8 cellular contexts compared by ENCODE assay signal in the genomic region with DNA sequence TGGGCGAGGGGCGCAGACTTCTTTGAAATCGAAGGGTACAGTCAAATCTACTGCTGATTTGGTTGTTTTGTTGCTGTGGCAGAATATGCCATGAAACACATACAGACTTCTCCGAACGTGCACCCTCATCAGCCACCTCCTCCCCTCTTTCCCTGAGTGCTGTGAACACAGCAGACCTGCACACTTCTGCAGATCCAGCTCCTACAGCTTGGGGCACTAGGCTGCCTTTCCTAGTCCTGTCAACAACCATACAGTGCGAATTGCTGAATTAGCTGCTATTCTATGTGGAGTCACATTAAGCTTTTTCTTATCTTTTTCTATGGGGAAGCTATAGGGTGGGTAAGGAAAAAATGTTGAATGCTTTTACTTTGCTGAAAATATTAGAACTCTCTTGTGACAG. TPM values are rescaled to one million over a fixed set of nuclear protein-coding genes. Genes with fewer than 3 reads are reported as not detected.
DNase-seq lines count a peak whose midpoint lies in the region; ATAC-seq and TF ChIP-seq lines count a peak whose summit lies in the region.

No MANE protein-coding gene starts in this region.

- H3K4me3 ChIP-seq in cardiac muscle cell (no peak overlapping the region), smooth muscle cell (no peak overlapping the region), lower leg skin (ENCODE audit: low read depth, poor library complexity, severe bottlenecking) (no peak overlapping the region)

- H3K27me3 ChIP-seq in cardiac muscle cell (no peaks in the 10 kb centered on the region), smooth muscle cell (ENCODE audit: low read depth) (no peaks in the 10 kb centered on the region)

- intact Hi-C loops in lower leg skin (cut with DNase I; ENCODE audit: low total_unique reads) = no loop called here

- no peaks in the 10 kb centered on the region for H3F3A ChIP-seq in smooth muscle cell (ENCODE audit: low read depth)

- no peaks in the 10 kb centered on the region for H3K9me3 ChIP-seq in cardiac muscle cell (ENCODE audit: low read depth)
- H3K9me3 ChIP-seq in smooth muscle cell (replicated peaks; ENCODE audit: low read depth) = no peaks in the 10 kb centered on the region

- ATAC-seq in activated CD4-positive, CD25-positive, alpha-beta regulatory T cell treated with anti-CD3 and anti-CD28 coated beads, Interleukin-2, amount 50 U/mL, for 24 hours = peak; percentile 68 to 79
- ATAC-seq in SK-N-SH treated with all-trans-retinoic acid at 6 μM for 48 hours = peak; percentile 87
- no peak for ATAC-seq in GM21360 (IDR thresholded peaks at IDR 0.05; ENCODE audit: unreplicated experiment)

- no peaks in the 10 kb centered on the region for H3K79me2 ChIP-seq in smooth muscle cell (ENCODE audit: low read depth)

- no peak overlapping the region for H3K4me2 ChIP-seq in smooth muscle cell

- H3K36me3 ChIP-seq in cardiac muscle cell (peaks cover 5% of the 10 kb centered on the region), smooth muscle cell (ENCODE audit: low read depth) (peaks cover 16% of the 10 kb centered on the region)

- H4K20me1 ChIP-seq in smooth muscle cell (ENCODE audit: low read depth) = peaks cover 8% of the 10 kb centered on the region

- H2AFZ ChIP-seq in smooth muscle cell (ENCODE audit: low read depth) = no peak overlapping the region

- TF ChIP-seq POLR2A in lower leg skin (IDR thresholded peaks at IDR 0.05) = no peak

- TF ChIP-seq CTCF in cardiac muscle cell (IDR thresholded peaks at IDR 0.05; ENCODE audit: low read depth, low read length) = peak; percentile 56
- TF ChIP-seq CTCF in smooth muscle cell (IDR thresholded peaks at IDR 0.05; ENCODE audit: borderline replicate concordance, insufficient read depth, poor library complexity, severe bottlenecking) = peak; percentile 23
- TF ChIP-seq CTCF in lower leg skin (IDR thresholded peaks at IDR 0.05) = no peak

- no peak overlapping the region for H3K9ac ChIP-seq in smooth muscle cell (ENCODE audit: low read depth)

- WGBS in smooth muscle cell (ENCODE audit: low lambda C conversion rate) = 88% methylated on average over 6 of the region's 6 CpGs
- 64 to 67% methylated on average over 6 of the region's 6 CpGs for WGBS in lower leg skin, 2 donors

- DNase-seq in activated CD4-positive, CD25-positive, alpha-beta regulatory T cell (lab: John Stamatoyannopoulos, UW) = no peak
- DNase-seq in cardiac muscle cell (ENCODE audit: low read depth in 1 of 2, low spot score in 1 of 2) = peak; percentile 48 to 81
- no peak for DNase-seq in smooth muscle cell (lab: John Stamatoyannopoulos, UW; ENCODE audit: unreplicated experiment)
- DNase-seq in activated effector memory CD4-positive, alpha-beta T cell treated with Interleukin-2 at 50 U/mL for 16 hours = no peak
- no peak for DNase-seq in lower leg skin (ENCODE audit: low spot score in 2 of 2)

- H3K27ac ChIP-seq in cardiac muscle cell = peak overlapping the region; percentile 61
- no peak overlapping the region for H3K27ac ChIP-seq in smooth muscle cell (ENCODE audit: low read depth)

- H3K4me1 ChIP-seq in cardiac muscle cell (ENCODE audit: low read depth) = peaks cover 31% of the 10 kb centered on the region
- H3K4me1 ChIP-seq in smooth muscle cell (ENCODE audit: low read depth) = peaks cover 4% of the 10 kb centered on the region

TF ChIP-seq in SK-N-SH treated with all-trans-retinoic acid at 6 μM for 48 hours, 23 proteins besides CTCF, POLR2A, EP300 and RAD21:
- TF ChIP-seq, protein P1, sequence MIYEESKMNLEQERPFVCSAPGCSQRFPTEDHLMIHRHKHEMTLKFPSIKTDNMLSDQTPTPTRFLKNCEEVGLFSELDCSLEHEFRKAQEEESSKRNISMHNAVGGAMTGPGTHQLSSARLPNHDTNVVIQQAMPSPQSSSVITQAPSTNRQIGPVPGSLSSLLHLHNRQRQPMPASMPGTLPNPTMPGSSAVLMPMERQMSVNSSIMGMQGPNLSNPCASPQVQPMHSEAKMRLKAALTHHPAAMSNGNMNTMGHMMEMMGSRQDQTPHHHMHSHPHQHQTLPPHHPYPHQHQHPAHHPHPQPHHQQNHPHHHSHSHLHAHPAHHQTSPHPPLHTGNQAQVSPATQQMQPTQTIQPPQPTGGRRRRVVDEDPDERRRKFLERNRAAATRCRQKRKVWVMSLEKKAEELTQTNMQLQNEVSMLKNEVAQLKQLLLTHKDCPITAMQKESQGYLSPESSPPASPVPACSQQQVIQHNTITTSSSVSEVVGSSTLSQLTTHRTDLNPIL (CRISPR knock-in tag; IDR thresholded peaks at IDR 0.05; ENCODE audit: low read depth) = no peak
- TF ChIP-seq, protein P2, sequence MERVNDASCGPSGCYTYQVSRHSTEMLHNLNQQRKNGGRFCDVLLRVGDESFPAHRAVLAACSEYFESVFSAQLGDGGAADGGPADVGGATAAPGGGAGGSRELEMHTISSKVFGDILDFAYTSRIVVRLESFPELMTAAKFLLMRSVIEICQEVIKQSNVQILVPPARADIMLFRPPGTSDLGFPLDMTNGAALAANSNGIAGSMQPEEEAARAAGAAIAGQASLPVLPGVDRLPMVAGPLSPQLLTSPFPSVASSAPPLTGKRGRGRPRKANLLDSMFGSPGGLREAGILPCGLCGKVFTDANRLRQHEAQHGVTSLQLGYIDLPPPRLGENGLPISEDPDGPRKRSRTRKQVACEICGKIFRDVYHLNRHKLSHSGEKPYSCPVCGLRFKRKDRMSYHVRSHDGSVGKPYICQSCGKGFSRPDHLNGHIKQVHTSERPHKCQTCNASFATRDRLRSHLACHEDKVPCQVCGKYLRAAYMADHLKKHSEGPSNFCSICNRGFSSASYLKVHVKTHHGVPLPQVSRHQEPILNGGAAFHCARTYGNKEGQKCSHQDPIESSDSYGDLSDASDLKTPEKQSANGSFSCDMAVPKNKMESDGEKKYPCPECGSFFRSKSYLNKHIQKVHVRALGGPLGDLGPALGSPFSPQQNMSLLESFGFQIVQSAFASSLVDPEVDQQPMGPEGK (CRISPR knock-in tag; IDR thresholded peaks at IDR 0.05; ENCODE audit: borderline replicate concordance) = no peak
- TF ChIP-seq ZNF8 (CRISPR knock-in tag; IDR thresholded peaks at IDR 0.05) (no peak), ZFP30 (CRISPR knock-in tag; IDR thresholded peaks at IDR 0.05) (no peak), ARNTL (CRISPR knock-in tag; IDR thresholded peaks at IDR 0.05; ENCODE audit: borderline replicate concordance, low read depth) (no peak), CSDC2 (CRISPR knock-in tag; IDR thresholded peaks at IDR 0.05) (no peak), TCF4 (CRISPR knock-in tag; IDR thresholded peaks at IDR 0.05; ENCODE audit: borderline replicate concordance) (no peak), TOX (CRISPR knock-in tag; IDR thresholded peaks at IDR 0.05; ENCODE audit: borderline replicate concordance) (no peak), ZC3H10 (CRISPR knock-in tag; IDR thresholded peaks at IDR 0.05) (no peak), SNAI2 (CRISPR knock-in tag; IDR thresholded peaks at IDR 0.05) (no peak), PPARA (CRISPR knock-in tag; IDR thresholded peaks at IDR 0.05; ENCODE audit: borderline replicate concordance) (no peak), ESRRG (CRISPR knock-in tag; IDR thresholded peaks at IDR 0.05) (no peak), RARB (CRISPR knock-in tag; IDR thresholded peaks at IDR 0.05) (no peak), ZFP3 (CRISPR knock-in tag; IDR thresholded peaks at IDR 0.05) (no peak), GLIS3 (CRISPR knock-in tag; IDR thresholded peaks at IDR 0.05) (no peak), ISL1 (CRISPR knock-in tag; IDR thresholded peaks at IDR 0.05) (no peak)
- TF ChIP-seq, protein P3, sequence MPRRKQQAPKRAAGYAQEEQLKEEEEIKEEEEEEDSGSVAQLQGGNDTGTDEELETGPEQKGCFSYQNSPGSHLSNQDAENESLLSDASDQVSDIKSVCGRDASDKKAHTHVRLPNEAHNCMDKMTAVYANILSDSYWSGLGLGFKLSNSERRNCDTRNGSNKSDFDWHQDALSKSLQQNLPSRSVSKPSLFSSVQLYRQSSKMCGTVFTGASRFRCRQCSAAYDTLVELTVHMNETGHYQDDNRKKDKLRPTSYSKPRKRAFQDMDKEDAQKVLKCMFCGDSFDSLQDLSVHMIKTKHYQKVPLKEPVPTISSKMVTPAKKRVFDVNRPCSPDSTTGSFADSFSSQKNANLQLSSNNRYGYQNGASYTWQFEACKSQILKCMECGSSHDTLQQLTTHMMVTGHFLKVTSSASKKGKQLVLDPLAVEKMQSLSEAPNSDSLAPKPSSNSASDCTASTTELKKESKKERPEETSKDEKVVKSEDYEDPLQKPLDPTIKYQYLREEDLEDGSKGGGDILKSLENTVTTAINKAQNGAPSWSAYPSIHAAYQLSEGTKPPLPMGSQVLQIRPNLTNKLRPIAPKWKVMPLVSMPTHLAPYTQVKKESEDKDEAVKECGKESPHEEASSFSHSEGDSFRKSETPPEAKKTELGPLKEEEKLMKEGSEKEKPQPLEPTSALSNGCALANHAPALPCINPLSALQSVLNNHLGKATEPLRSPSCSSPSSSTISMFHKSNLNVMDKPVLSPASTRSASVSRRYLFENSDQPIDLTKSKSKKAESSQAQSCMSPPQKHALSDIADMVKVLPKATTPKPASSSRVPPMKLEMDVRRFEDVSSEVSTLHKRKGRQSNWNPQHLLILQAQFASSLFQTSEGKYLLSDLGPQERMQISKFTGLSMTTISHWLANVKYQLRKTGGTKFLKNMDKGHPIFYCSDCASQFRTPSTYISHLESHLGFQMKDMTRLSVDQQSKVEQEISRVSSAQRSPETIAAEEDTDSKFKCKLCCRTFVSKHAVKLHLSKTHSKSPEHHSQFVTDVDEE (CRISPR knock-in tag; IDR thresholded peaks at IDR 0.05) = no peak
- TF ChIP-seq, protein P4, sequence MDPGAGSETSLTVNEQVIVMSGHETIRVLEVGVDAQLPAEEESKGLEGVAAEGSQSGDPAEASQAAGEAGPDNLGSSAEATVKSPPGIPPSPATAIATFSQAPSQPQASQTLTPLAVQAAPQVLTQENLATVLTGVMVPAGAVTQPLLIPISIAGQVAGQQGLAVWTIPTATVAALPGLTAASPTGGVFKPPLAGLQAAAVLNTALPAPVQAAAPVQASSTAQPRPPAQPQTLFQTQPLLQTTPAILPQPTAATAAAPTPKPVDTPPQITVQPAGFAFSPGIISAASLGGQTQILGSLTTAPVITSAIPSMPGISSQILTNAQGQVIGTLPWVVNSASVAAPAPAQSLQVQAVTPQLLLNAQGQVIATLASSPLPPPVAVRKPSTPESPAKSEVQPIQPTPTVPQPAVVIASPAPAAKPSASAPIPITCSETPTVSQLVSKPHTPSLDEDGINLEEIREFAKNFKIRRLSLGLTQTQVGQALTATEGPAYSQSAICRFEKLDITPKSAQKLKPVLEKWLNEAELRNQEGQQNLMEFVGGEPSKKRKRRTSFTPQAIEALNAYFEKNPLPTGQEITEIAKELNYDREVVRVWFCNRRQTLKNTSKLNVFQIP (CRISPR knock-in tag; IDR thresholded peaks at IDR 0.05; ENCODE audit: borderline replicate concordance, low read depth) = no peak

RNA-seq across cellular contexts. Expression of a gene that starts 57.5 kb away (rescaled TPM):
- not detected in 2 replicates for total RNA-seq in cardiac muscle cell
- polyA plus RNA-seq in cardiac muscle cell = 0.18 TPM in 1 of 2 replicates, not detected in the other
- total RNA-seq in smooth muscle cell = 140 and 150 TPM in 2 replicates
- polyA plus RNA-seq in smooth muscle cell = 31.5 and 167 TPM in 2 replicates
- total RNA-seq in lower leg skin = 1,000 to 10,000 TPM in 1 of 4 donors, 100 to 1,000 TPM in 3; 653 to 1,410 (median 857) TPM

Comparison
In these comparisons a context has a peak if more than half of its experiments do, and no peak if none do; other contexts are left out.
1. DNase-seq: peak in cardiac muscle cell (2 of 2); none in activated CD4-positive, CD25-positive, alpha-beta regulatory T cell (0 of 4), smooth muscle cell (single experiment), activated effector memory CD4-positive, alpha-beta T cell treated with Interleukin-2 at 50 U/mL for 16 hours (single experiment) and lower leg skin (0 of 2).
2. CTCF ChIP-seq: peak in cardiac muscle cell (single experiment) and smooth muscle cell (single experiment); none in lower leg skin (0 of 3).
3. RNA of a gene that starts 57.5 kb away (total RNA-seq): 653 to 1,410 TPM in lower leg skin and 140 to 150 TPM in smooth muscle cell; not detected in cardiac muscle cell; every median in the first group is over 100 times any median in the second.